Comparison of ENCODE assay signal across 36 cellular contexts in the genomic region with DNA sequence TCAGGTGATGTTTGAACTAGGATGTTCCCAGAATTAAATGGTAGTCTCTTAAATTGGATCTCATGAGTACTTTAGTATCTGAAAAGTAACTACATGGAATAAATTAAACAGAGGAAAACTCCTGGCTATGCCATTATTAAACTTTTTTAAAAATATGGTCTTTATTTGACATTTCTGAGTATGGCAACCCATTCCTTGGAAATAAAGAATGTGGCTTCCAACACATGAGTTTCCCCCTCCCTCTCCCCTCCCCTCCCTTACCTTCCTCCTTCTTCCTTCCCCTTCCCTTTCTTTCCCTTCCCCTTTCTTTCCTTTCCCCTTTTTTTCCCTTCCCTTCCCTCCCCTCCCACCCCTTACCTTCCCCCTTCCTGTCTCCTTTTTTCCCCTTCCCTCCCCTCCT.
"Had no signal": no experiment of that assay in that cellular context is flagged by ENCODE, and none has a peak within 500 bp of the region (broad histone marks: within the 10 kb centered on the region; RNA-seq: fewer than 3 reads in every experiment).

No MANE protein-coding gene starts in this region.

- H3K9me3 ChIP-seq: MG63 had no signal

- H3K27me3 ChIP-seq: MG63 had no signal

- H3K4me3 ChIP-seq: MG63 had no signal

- H3K36me3 ChIP-seq: MG63 had no signal

- DNase-seq: Karpas-422, Kasumi-1, MG63, MM.1S, MV-4-11, NCI-H1048, NCI-H1092, NCI-H1092 treated with DMSO at 0.1 percent for 48 hours, NCI-H1105, NCI-H1105 treated with DMSO at 0.1 percent for 48 hours, NCI-H1417, NCI-H1417 treated with DMSO at 0.1 percent for 48 hours, NCI-H1436, NCI-H1436 treated with DMSO at 0.1 percent for 48 hours, NCI-H146, NCI-H1694, NCI-H1694 treated with DMSO at 0.1 percent for 48 hours, NCI-H187, NCI-H187 treated with DMSO at 0.1 percent for 48 hours, NCI-H1930, NCI-H2029, NCI-H2029 treated with DMSO at 0.1 percent for 48 hours, NCI-H2081, NCI-H2081 treated with DMSO at 0.1 percent for 48 hours, NCI-H2107, NCI-H2171, NCI-H2171 treated with DMSO at 0.1 percent for 48 hours, NCI-H2227 treated with DMSO at 0.1 percent for 48 hours, NCI-H226, NCI-H345, NCI-H446, NCI-H446 treated with DMSO at 0.1 percent for 48 hours, NCI-H510A, NCI-H510A treated with DMSO at 0.1 percent for 48 hours, NCI-H524, NCI-H524 treated with DMSO at 0.1 percent for 48 hours had no signal
